Comparison of ENCODE assay signal across 1 cellular context in the genomic region with DNA sequence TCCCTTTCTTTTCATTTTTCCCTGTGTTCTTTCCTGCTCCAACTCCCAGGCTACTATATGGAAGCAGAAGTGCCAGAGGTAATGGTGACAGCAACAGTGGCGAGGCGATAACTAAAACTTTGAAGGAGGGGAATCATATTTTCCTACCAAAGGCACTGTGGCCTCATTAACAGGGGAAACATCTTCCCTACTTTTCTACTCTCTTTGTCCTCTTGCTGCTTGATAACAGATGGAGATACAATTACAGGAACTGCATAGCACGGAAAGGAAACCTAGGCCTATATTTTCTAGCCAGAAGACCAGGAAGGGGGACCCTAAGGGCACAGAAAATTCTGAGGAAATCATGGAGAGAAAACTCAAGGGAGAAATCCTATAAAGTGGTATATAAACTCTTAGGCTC.
TF ChIP-seq lines count a peak whose summit lies in the region.

No MANE protein-coding gene starts in this region.

TF ChIP-seq in K562, 482 proteins besides CTCF, POLR2A, EP300 and RAD21:
- TF ChIP-seq, protein P1, sequence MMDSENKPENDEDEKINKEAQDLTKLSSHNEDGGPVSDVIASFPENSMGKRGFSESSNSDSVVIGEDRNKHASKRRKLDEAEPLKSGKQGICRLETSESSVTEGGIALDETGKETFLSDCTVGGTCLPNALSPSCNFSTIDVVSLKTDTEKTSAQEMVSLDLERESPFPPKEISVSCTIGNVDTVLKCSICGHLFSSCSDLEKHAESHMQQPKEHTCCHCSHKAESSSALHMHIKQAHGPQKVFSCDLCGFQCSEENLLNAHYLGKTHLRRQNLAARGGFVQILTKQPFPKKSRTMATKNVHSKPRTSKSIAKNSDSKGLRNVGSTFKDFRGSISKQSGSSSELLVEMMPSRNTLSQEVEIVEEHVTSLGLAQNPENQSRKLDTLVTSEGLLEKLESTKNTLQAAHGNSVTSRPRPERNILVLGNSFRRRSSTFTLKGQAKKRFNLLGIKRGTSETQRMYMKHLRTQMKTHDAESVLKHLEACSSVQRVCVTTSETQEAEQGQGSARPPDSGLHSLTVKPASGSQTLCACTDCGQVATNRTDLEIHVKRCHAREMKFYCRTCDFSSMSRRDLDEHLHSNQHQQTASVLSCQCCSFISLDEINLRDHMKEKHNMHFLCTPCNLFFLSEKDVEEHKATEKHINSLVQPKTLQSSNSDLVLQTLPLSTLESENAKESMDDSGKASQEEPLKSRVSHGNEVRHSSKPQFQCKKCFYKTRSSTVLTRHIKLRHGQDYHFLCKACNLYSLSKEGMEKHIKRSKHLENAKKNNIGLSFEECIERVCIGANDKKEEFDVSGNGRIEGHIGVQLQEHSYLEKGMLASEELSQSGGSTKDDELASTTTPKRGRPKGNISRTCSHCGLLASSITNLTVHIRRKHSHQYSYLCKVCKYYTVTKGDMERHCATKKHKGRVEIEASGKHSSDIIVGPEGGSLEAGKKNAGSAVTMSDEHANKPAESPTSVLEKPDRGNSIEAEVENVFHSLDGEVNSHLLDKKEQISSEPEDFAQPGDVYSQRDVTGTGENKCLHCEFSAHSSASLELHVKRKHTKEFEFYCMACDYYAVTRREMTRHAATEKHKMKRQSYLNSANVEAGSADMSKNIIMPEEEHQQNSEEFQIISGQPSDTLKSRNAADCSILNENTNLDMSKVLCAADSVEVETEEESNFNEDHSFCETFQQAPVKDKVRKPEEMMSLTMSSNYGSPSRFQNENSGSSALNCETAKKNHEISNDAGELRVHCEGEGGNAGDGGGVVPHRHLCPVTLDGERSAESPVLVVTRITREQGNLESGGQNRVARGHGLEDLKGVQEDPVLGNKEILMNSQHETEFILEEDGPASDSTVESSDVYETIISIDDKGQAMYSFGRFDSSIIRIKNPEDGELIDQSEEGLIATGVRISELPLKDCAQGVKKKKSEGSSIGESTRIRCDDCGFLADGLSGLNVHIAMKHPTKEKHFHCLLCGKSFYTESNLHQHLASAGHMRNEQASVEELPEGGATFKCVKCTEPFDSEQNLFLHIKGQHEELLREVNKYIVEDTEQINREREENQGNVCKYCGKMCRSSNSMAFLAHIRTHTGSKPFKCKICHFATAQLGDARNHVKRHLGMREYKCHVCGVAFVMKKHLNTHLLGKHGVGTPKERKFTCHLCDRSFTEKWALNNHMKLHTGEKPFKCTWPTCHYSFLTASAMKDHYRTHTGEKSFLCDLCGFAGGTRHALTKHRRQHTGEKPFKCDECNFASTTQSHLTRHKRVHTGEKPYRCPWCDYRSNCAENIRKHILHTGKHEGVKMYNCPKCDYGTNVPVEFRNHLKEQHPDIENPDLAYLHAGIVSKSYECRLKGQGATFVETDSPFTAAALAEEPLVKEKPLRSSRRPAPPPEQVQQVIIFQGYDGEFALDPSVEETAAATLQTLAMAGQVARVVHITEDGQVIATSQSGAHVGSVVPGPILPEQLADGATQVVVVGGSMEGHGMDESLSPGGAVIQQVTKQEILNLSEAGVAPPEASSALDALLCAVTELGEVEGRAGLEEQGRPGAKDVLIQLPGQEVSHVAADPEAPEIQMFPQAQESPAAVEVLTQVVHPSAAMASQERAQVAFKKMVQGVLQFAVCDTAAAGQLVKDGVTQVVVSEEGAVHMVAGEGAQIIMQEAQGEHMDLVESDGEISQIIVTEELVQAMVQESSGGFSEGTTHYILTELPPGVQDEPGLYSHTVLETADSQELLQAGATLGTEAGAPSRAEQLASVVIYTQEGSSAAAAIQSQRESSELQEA (IDR thresholded peaks at IDR 0.05; ENCODE audit: low read depth), result no peak
- TF ChIP-seq ELF1 (tag; IDR thresholded peaks at IDR 0.05) (no peak), SRSF7 (optimal IDR thresholded peaks at IDR 0.05; ENCODE audit: low read depth, low read length) (no peak), YBX1 (IDR thresholded peaks at IDR 0.05) (no peak), HNRNPL (IDR thresholded peaks at IDR 0.05; ENCODE audit: low read depth, low read length) (no peak), SIN3A (IDR thresholded peaks at IDR 0.05; ENCODE audit: borderline replicate concordance in 2 of 2, control insufficient read depth in 1 of 2, low read depth in 2 of 2, low read length in 2 of 2) (no peak), ZNF444 (CRISPR knock-in tag; IDR thresholded peaks at IDR 0.05) (no peak), JUNB (CRISPR knock-in tag; conservative IDR thresholded peaks at IDR 0.05) (no peak), NR3C1 (CRISPR knock-in tag; IDR thresholded peaks at IDR 0.05) (no peak), SMAD2 (IDR thresholded peaks at IDR 0.05; ENCODE audit: low read depth, low read length) (no peak), TRIM28 (IDR thresholded peaks at IDR 0.05) (no peak), CBFA2T3 (IDR thresholded peaks at IDR 0.05) (no peak), ARNT (IDR thresholded peaks at IDR 0.05) (no peak), NRF1 (conservative IDR thresholded peaks at IDR 0.05 in 1 of 2, IDR thresholded peaks at IDR 0.05 in 1 of 2) (no peak), PHB2 (IDR thresholded peaks at IDR 0.05; ENCODE audit: low read depth) (no peak), ZNF124 (CRISPR knock-in tag; IDR thresholded peaks at IDR 0.05) (no peak), CBFB (CRISPR knock-in tag; IDR thresholded peaks at IDR 0.05) (no peak)
- TF ChIP-seq, protein P2, sequence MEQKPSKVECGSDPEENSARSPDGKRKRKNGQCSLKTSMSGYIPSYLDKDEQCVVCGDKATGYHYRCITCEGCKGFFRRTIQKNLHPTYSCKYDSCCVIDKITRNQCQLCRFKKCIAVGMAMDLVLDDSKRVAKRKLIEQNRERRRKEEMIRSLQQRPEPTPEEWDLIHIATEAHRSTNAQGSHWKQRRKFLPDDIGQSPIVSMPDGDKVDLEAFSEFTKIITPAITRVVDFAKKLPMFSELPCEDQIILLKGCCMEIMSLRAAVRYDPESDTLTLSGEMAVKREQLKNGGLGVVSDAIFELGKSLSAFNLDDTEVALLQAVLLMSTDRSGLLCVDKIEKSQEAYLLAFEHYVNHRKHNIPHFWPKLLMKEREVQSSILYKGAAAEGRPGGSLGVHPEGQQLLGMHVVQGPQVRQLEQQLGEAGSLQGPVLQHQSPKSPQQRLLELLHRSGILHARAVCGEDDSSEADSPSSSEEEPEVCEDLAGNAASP (IDR thresholded peaks at IDR 0.05), result no peak
- TF ChIP-seq, protein P3, sequence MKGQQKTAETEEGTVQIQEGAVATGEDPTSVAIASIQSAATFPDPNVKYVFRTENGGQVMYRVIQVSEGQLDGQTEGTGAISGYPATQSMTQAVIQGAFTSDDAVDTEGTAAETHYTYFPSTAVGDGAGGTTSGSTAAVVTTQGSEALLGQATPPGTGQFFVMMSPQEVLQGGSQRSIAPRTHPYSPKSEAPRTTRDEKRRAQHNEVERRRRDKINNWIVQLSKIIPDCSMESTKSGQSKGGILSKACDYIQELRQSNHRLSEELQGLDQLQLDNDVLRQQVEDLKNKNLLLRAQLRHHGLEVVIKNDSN (CRISPR knock-in tag; IDR thresholded peaks at IDR 0.05), result no peak
